20 cellular contexts compared by ENCODE assay signal in the genomic region with DNA sequence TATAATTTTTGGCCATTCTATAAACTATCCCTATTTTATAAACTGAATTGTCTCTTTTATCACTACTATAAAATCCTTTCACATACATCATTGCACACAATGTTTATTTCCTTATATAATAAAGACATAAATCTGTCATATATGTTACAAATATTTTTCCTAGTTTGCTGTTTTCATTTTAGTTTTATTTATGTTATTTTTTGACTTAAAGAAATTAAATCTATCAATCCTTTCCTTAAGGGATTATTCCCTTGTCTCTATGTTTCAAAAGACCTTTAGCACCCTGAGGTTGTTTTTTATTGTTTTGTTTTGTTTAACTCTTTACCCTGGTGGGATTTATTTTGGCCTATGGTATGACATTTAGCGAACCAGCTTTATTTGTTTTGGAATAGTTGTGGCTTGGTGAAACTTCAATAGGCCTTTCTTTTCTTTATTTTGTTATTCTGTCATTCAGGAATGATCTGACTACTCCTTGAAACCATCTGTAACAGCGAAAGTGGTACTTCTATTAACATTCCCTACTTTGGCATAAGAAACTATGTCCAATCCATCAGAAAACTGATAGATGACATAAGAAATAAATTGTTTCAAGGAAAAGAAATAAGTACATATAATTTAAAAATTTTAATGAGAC.
"Had no signal": no experiment of that assay in that cellular context is flagged by ENCODE, and none has a peak within 500 bp of the region (broad histone marks: within the 10 kb centered on the region; RNA-seq: fewer than 3 reads in every experiment).

No MANE protein-coding gene starts in this region.

- H3K4me3 Mint-ChIP-seq: memory B cell; mesothelial cell of epicardium; natural killer cell; neural crest cell; stimulated activated naive B cell treated with anti-CD40 and anti-IgM and Interleukin-4, amounts not matched to agents 10 μg/mL and 1 μg/mL and 100 μg/mL, for 72 hours; stimulated activated naive CD8-positive, alpha-beta T cell treated with anti-CD3 and anti-CD28 coated beads, Interleukin-15, amount 100 ng/mL, for 72 hours had no signal

- H3K4me1 ChIP-seq: gastroesophageal sphincter, left ventricle myocardium inferior, lower lobe of right lung, right atrium auricular region, testis, transverse colon had no signal

- H3K36me3 Mint-ChIP-seq: memory B cell; stimulated activated naive B cell treated with anti-CD40 and anti-IgM and Interleukin-4, amounts not matched to agents 10 μg/mL and 1 μg/mL and 100 μg/mL, for 72 hours had no signal

- H3K36me3 ChIP-seq: gastroesophageal sphincter, left ventricle myocardium inferior, lower lobe of right lung, right atrium auricular region, sigmoid colon, transverse colon had no signal

- H3K27ac Mint-ChIP-seq: memory B cell; mesothelial cell of epicardium; natural killer cell; stimulated activated naive B cell treated with anti-CD40 and anti-IgM and Interleukin-4, amounts not matched to agents 10 μg/mL and 1 μg/mL and 100 μg/mL, for 72 hours; stimulated activated naive CD8-positive, alpha-beta T cell treated with anti-CD3 and anti-CD28 coated beads, Interleukin-15, amount 100 ng/mL, for 72 hours had no signal

- H3K27ac ChIP-seq: dorsolateral prefrontal cortex, gastroesophageal sphincter, left ventricle myocardium inferior, lower lobe of right lung, right atrium auricular region, skin epidermis, testis had no signal

- H3K4me1 Mint-ChIP-seq: memory B cell; mesothelial cell of epicardium; natural killer cell; neural crest cell; stimulated activated naive B cell treated with anti-CD40 and anti-IgM and Interleukin-4, amounts not matched to agents 10 μg/mL and 1 μg/mL and 100 μg/mL, for 72 hours; stimulated activated naive CD8-positive, alpha-beta T cell treated with anti-CD3 and anti-CD28 coated beads, Interleukin-15, amount 100 ng/mL, for 72 hours had no signal

- H3K9me3 ChIP-seq: lower lobe of right lung, sigmoid colon, testis had no signal

- H3K9me3 Mint-ChIP-seq: memory B cell had no signal

- DNase-seq: cortex of kidney; dorsolateral prefrontal cortex; effector memory CD4-positive, alpha-beta T cell; glutamatergic neuron; left ventricle myocardium inferior; lower lobe of right lung; natural killer cell; sigmoid colon; stimulated activated CD4-positive, alpha-beta T cell treated with anti-CD3 and anti-CD28 coated beads, Interleukin-2, amount 100 ng/mL, for 24 hours; stimulated activated CD4-positive, alpha-beta T cell treated with anti-CD3 and anti-CD28 coated beads, Interleukin-4, amount 100 ng/mL, for 4 hours; stimulated activated naive B cell treated with anti-CD40 and anti-IgM and Interleukin-4, amounts not matched to agents 10 μg/mL and 1 μg/mL and 100 μg/mL, for 72 hours; stimulated activated naive CD8-positive, alpha-beta T cell treated with anti-CD3 and anti-CD28 coated beads, Interleukin-15, amount 100 ng/mL, for 72 hours; testis; transverse colon had no signal

- H3K27me3 ChIP-seq: gastroesophageal sphincter, right atrium auricular region, sigmoid colon, testis had no signal

- H3K4me3 ChIP-seq: dorsolateral prefrontal cortex, gastroesophageal sphincter, left ventricle myocardium inferior, lower lobe of right lung, right atrium auricular region, sigmoid colon, skin epidermis, testis, transverse colon had no signal

- ATAC-seq: gastroesophageal sphincter; lower lobe of right lung; natural killer cell; stimulated activated naive B cell treated with anti-CD40 and anti-IgM and Interleukin-4, amounts not matched to agents 10 μg/mL and 1 μg/mL and 100 μg/mL, for 72 hours; stimulated activated naive CD8-positive, alpha-beta T cell treated with anti-CD3 and anti-CD28 coated beads, Interleukin-15, amount 100 ng/mL, for 72 hours had no signal
